In genomic region chr2:46539327-46540276, GRCh38 we compare ENCODE assay signal across 1 cellular context.
TF ChIP-seq lines count a peak whose summit lies in the region.

No MANE protein-coding gene starts in this region.

TF ChIP-seq in A549, 52 proteins besides CTCF, POLR2A, EP300 and RAD21:
- no peak for TF ChIP-seq ZFP36 (IDR thresholded peaks at IDR 0.05; ENCODE audit: borderline replicate concordance, partially characterized antibody)
- no peak for TF ChIP-seq NR3C1 (IDR thresholded peaks at IDR 0.05)
- TF ChIP-seq FOXS1 (CRISPR knock-in tag; IDR thresholded peaks at IDR 0.05), result no peak
- no peak for TF ChIP-seq PHF8 (IDR thresholded peaks at IDR 0.05; ENCODE audit: borderline replicate concordance, low read depth)
- no peak for TF ChIP-seq REST (IDR thresholded peaks at IDR 0.05)
- TF ChIP-seq RCOR1 (IDR thresholded peaks at IDR 0.05; ENCODE audit: low read depth, low read length), result no peak
- TF ChIP-seq HEYL (CRISPR knock-in tag; IDR thresholded peaks at IDR 0.05), result no peak
- no peak for TF ChIP-seq KDM5A (IDR thresholded peaks at IDR 0.05)
- TF ChIP-seq ZC3H11A (IDR thresholded peaks at IDR 0.05), result no peak
- TF ChIP-seq MAFK (IDR thresholded peaks at IDR 0.05; ENCODE audit: partially characterized antibody), result no peak
- TF ChIP-seq PBX3 (IDR thresholded peaks at IDR 0.05), result no peak
- TF ChIP-seq ATOH8 (CRISPR knock-in tag; IDR thresholded peaks at IDR 0.05; ENCODE audit: low read depth), result no peak
- no peak for TF ChIP-seq USF2 (IDR thresholded peaks at IDR 0.05)
- TF ChIP-seq TFCP2L1 (CRISPR knock-in tag; IDR thresholded peaks at IDR 0.05), result no peak
- no peak for TF ChIP-seq JUNB (IDR thresholded peaks at IDR 0.05)
- TF ChIP-seq SREBF2 (IDR thresholded peaks at IDR 0.05), result no peak
- no peak for TF ChIP-seq ZSCAN20 (CRISPR knock-in tag; IDR thresholded peaks at IDR 0.05)
- TF ChIP-seq HOXB13 (CRISPR knock-in tag; IDR thresholded peaks at IDR 0.05; ENCODE audit: low read depth), result no peak
- no peak for TF ChIP-seq BHLHE40 (IDR thresholded peaks at IDR 0.05; ENCODE audit: low read depth, low read length)
